Comparison of ENCODE assay signal across 15 cellular contexts in genomic region chr11:76212086-76213035, GRCh38. TPM values are rescaled to one million over a fixed set of nuclear protein-coding genes. Genes with fewer than 3 reads are reported as not detected.
"Had no signal": no experiment of that assay in that cellular context is flagged by ENCODE, and none has a peak within 500 bp of the region (broad histone marks: within the 10 kb centered on the region; RNA-seq: fewer than 3 reads in every experiment).

No MANE protein-coding gene starts in this region.

- H3K36me3 Mint-ChIP-seq: activated CD8-positive, alpha-beta memory T cell treated with anti-CD3 and anti-CD28 coated beads, Interleukin-2, amount 10 ng/mL, durations not matched to agents 7 days and 5 days; activated naive CD4-positive, alpha-beta T cell treated with anti-CD3 and anti-CD28 coated beads, Interleukin-2, amount 50 U/mL, for 72 hours; naive thymus-derived CD4-positive, alpha-beta T cell had no signal

- H3K36me3 ChIP-seq: stomach had no signal

- H3K9me3 ChIP-seq: stomach had no signal

- H3K4me3 ChIP-seq: stomach had no signal

- DNase-seq: activated CD4-positive, alpha-beta T cell treated with anti-CD3 and anti-CD28 coated beads, Interleukin-2, amount 50 U/mL, for 4 hours; activated CD8-positive, alpha-beta memory T cell treated with anti-CD3 and anti-CD28 coated beads, Interleukin-2, amount 10 ng/mL, durations not matched to agents 7 days and 5 days; activated effector memory CD4-positive, alpha-beta T cell treated with anti-CD3 and anti-CD28 coated beads, Interleukin-2, amount 50 U/mL, for 16 hours; activated T-cell treated with anti-CD3 and anti-CD28 coated beads, Interleukin-2, amount 50 U/mL, for 24 hours; amygdala; hypothalamus; naive thymus-derived CD4-positive, alpha-beta T cell; stimulated activated CD4-positive, alpha-beta T cell treated with anti-CD3 and anti-CD28 coated beads, Interleukin-15, amount 100 ng/mL, for 24 hours; stimulated activated CD4-positive, alpha-beta T cell treated with anti-CD3 and anti-CD28 coated beads, Interleukin-4, amount 100 ng/mL, for 4 hours; stomach; T-helper 2 cell had no signal

- H3K27ac ChIP-seq: stomach had no signal

- H3K9me3 Mint-ChIP-seq: activated naive CD4-positive, alpha-beta T cell treated with anti-CD3 and anti-CD28 coated beads, Interleukin-2, amount 50 U/mL, for 72 hours; activated T-cell treated with anti-CD3 and anti-CD28 coated beads, Interleukin-2, amount 50 U/mL, for 24 hours had no signal

- H3K27ac Mint-ChIP-seq: activated CD8-positive, alpha-beta memory T cell treated with anti-CD3 and anti-CD28 coated beads, Interleukin-2, amount 10 ng/mL, durations not matched to agents 7 days and 5 days; activated naive CD4-positive, alpha-beta T cell treated with anti-CD3 and anti-CD28 coated beads, Interleukin-2, amount 50 U/mL, for 72 hours; activated T-cell treated with anti-CD3 and anti-CD28 coated beads, Interleukin-2, amount 50 U/mL, for 24 hours had no signal

- ATAC-seq: activated CD8-positive, alpha-beta memory T cell treated with anti-CD3 and anti-CD28 coated beads, Interleukin-2, amount 10 ng/mL, durations not matched to agents 7 days and 5 days; activated naive CD4-positive, alpha-beta T cell treated with anti-CD3 and anti-CD28 coated beads, Interleukin-2, amount 50 U/mL, for 72 hours; esophagus mucosa; naive thymus-derived CD4-positive, alpha-beta T cell had no signal

- H3K4me3 Mint-ChIP-seq: activated CD8-positive, alpha-beta memory T cell treated with anti-CD3 and anti-CD28 coated beads, Interleukin-2, amount 10 ng/mL, durations not matched to agents 7 days and 5 days; activated T-cell treated with anti-CD3 and anti-CD28 coated beads, Interleukin-2, amount 50 U/mL, for 24 hours had no signal

RNA-seq across cellular contexts. Expression of gene WNT11, which starts 6.1 kb away (rescaled TPM):
- total RNA-seq: glomerular endothelial cell, renal cortical epithelial cell had no signal
